16 cellular contexts compared by ENCODE assay signal in the genomic region with DNA sequence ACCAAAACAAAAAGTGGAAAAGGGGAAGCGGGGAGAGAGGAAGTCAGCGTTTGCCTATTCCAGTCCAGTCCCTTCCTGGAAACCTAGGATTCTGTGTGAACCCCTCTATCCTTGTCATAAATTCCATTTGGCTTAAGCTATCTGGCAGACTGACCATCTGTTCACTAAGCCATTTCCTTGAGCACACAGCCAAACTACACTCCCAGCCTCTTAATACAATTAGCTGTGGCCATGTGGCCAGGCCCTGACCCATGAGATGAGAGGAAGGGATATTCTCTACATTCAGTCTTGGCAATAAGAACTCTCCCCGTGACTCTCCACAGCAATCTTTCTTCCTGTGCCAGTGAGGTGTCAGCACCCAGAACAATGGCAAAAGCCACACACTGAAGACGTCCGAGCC.
DNase-seq lines count a peak whose midpoint lies in the region; ATAC-seq and TF ChIP-seq lines count a peak whose summit lies in the region.
"Had no signal": no experiment of that assay in that cellular context is flagged by ENCODE, and none has a peak within 500 bp of the region (broad histone marks: within the 10 kb centered on the region; RNA-seq: fewer than 3 reads in every experiment).

No MANE protein-coding gene starts in this region.

- TF ChIP-seq POLR2A in lower leg skin (IDR thresholded peaks at IDR 0.05), result no peak
- TF ChIP-seq POLR2A in sigmoid colon (IDR thresholded peaks at IDR 0.05), result no peak
- TF ChIP-seq POLR2A in ovary (IDR thresholded peaks at IDR 0.05), result no peak

- H3K4me3 ChIP-seq in SJCRH30 (no peak overlapping the region), lower leg skin (ENCODE audit: low read depth, poor library complexity, severe bottlenecking) (no peak overlapping the region), sigmoid colon (no peak overlapping the region), ovary (no peak overlapping the region)
- H3K4me3 ChIP-seq: colonic mucosa, esophagus muscularis mucosa, suprapubic skin had no signal

- DNase-seq in G401 (ENCODE audit: low spot score) (peak; percentile 79), SJCRH30 (peak; percentile 80 to 90), fibroblast of peridontal ligament (ENCODE audit: extremely low read depth) (peak; percentile 44), non-pigmented ciliary epithelial cell (ENCODE audit: low read depth) (peak; percentile 53), lower leg skin (ENCODE audit: low spot score in 2 of 2) (no peak), sigmoid colon (no peak), ovary (no peak)
- DNase-seq: activated CD4-positive, alpha-beta T cell treated with anti-CD3 and anti-CD28 coated beads for 1 hour; activated naive CD8-positive, alpha-beta T cell treated with anti-CD3 and anti-CD28 coated beads for 36 hours; colonic mucosa; naive thymus-derived CD8-positive, alpha-beta T cell; NCI-H2081 had no signal

- TF ChIP-seq CTCF in lower leg skin (IDR thresholded peaks at IDR 0.05) (no peak), sigmoid colon (IDR thresholded peaks at IDR 0.05) (no peak), ovary (IDR thresholded peaks at IDR 0.05) (no peak)

- no peak for ATAC-seq in HG02763 (IDR thresholded peaks at IDR 0.05; ENCODE audit: unreplicated experiment)
- ATAC-seq: naive thymus-derived CD8-positive, alpha-beta T cell had no signal

- H3K27ac ChIP-seq in SJCRH30 (peak overlapping the region; percentile 82), sigmoid colon (no peak overlapping the region), ovary (no peak overlapping the region)
- H3K27ac ChIP-seq: colonic mucosa, esophagus muscularis mucosa, HL-60, suprapubic skin had no signal

- H3K4me1 ChIP-seq in SJCRH30, result peaks cover 25% of the 10 kb centered on the region
- no peaks in the 10 kb centered on the region for H3K4me1 ChIP-seq in sigmoid colon
- no peaks in the 10 kb centered on the region for H3K4me1 ChIP-seq in ovary (ENCODE audit: insufficient read depth)
- H3K4me1 ChIP-seq: colonic mucosa, esophagus muscularis mucosa, suprapubic skin had no signal

- peaks cover 3% of the 10 kb centered on the region for H3K9me3 ChIP-seq in SJCRH30 (replicated peaks)
- peaks cover 0 to 3% (median 0%) of the 10 kb centered on the region in 4 donors for H3K9me3 ChIP-seq in sigmoid colon
- no peaks in the 10 kb centered on the region for H3K9me3 ChIP-seq in ovary
- H3K9me3 ChIP-seq: colonic mucosa, suprapubic skin had no signal

- H3K27me3 ChIP-seq in SJCRH30 (no peaks in the 10 kb centered on the region), sigmoid colon (no peaks in the 10 kb centered on the region), ovary (no peaks in the 10 kb centered on the region)
- H3K27me3 ChIP-seq: colonic mucosa, esophagus muscularis mucosa, suprapubic skin had no signal

- TF ChIP-seq EP300 in sigmoid colon (IDR thresholded peaks at IDR 0.05) (no peak), ovary (IDR thresholded peaks at IDR 0.05) (no peak)

- in situ Hi-C loops in G401 (cut with HindIII; ENCODE audit: low sequenced_read_pairs), result no loop called here

- no peaks in the 10 kb centered on the region for H3K36me3 ChIP-seq in SJCRH30
- no peaks in the 10 kb centered on the region for H3K36me3 ChIP-seq in sigmoid colon
- no peaks in the 10 kb centered on the region for H3K36me3 ChIP-seq in ovary
- H3K36me3 ChIP-seq: colonic mucosa, esophagus muscularis mucosa, suprapubic skin had no signal

- 54 to 78% methylated on average over 5 of the region's 5 CpGs for WGBS in lower leg skin, 2 donors
- WGBS in sigmoid colon, 2 donors, result 65 to 69% methylated on average over 5 of the region's 5 CpGs
- WGBS in ovary, 3 donors, result 76 to 84% (median 81%) methylated on average over 5 of the region's 5 CpGs

- intact Hi-C loops in lower leg skin (cut with DNase I; ENCODE audit: low total_unique reads) (no loop called here), sigmoid colon (cut with DNase I) (no loop called here), ovary (cut with DNase I) (no loop called here)

Comparison
In these comparisons a context has a peak if more than half of its experiments do, and no peak if none do; other contexts are left out.
1. DNase-seq: peak in G401 (single experiment), SJCRH30 (2 of 2), fibroblast of peridontal ligament (single experiment) and non-pigmented ciliary epithelial cell (single experiment); none in lower leg skin (0 of 2), sigmoid colon (single experiment) and ovary (0 of 5).